1 cellular context compared by ENCODE assay signal in the genomic region with DNA sequence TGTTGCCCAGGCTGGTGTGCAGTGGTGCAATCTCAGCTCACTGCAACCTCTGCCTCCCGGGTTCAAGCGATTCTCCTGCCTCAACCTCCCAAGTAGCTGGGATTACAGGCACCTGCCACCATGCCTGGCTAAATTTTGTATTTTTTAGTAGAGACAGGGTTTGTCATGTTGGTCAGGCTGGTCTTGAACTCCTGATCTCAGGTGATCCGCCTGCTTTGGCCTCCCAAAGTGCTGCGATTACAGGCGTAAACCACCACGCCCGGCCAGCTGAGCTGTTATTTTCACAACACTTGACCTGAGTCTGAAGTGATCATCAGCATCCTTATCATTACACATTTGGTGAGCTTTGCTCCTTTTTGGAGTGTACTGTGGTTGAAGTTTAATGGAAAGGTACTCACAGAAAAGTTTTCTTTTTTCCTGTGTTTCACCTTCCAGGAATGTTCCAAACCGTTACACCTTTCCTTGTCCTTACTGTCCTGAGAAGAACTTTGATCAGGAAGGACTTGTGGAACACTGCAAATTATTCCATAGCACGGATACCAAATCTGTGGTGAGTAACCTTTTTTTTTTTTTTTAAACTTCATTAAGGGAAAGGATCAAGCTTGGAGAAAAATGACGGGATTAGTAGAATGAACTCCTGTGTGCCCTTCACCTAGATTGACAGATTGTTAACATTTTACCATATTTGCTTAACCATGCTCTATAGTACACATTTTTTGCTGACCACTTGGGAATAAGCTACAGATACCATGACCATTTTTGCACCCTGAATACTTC.
TF ChIP-seq lines count a peak whose summit lies in the region.

No MANE protein-coding gene starts in this region.

TF ChIP-seq in HepG2, 621 proteins besides CTCF, POLR2A, EP300 and RAD21 (continued from another document):
- TF ChIP-seq, protein P1, sequence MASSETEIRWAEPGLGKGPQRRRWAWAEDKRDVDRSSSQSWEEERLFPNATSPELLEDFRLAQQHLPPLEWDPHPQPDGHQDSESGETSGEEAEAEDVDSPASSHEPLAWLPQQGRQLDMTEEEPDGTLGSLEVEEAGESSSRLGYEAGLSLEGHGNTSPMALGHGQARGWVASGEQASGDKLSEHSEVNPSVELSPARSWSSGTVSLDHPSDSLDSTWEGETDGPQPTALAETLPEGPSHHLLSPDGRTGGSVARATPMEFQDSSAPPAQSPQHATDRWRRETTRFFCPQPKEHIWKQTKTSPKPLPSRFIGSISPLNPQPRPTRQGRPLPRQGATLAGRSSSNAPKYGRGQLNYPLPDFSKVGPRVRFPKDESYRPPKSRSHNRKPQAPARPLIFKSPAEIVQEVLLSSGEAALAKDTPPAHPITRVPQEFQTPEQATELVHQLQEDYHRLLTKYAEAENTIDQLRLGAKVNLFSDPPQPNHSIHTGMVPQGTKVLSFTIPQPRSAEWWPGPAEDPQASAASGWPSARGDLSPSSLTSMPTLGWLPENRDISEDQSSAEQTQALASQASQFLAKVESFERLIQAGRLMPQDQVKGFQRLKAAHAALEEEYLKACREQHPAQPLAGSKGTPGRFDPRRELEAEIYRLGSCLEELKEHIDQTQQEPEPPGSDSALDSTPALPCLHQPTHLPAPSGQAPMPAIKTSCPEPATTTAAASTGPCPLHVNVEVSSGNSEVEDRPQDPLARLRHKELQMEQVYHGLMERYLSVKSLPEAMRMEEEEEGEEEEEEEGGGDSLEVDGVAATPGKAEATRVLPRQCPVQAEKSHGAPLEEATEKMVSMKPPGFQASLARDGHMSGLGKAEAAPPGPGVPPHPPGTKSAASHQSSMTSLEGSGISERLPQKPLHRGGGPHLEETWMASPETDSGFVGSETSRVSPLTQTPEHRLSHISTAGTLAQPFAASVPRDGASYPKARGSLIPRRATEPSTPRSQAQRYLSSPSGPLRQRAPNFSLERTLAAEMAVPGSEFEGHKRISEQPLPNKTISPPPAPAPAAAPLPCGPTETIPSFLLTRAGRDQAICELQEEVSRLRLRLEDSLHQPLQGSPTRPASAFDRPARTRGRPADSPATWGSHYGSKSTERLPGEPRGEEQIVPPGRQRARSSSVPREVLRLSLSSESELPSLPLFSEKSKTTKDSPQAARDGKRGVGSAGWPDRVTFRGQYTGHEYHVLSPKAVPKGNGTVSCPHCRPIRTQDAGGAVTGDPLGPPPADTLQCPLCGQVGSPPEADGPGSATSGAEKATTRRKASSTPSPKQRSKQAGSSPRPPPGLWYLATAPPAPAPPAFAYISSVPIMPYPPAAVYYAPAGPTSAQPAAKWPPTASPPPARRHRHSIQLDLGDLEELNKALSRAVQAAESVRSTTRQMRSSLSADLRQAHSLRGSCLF (CRISPR knock-in tag; IDR thresholded peaks at IDR 0.05; ENCODE audit: borderline replicate concordance), result no peak
- TF ChIP-seq ZNF737 (CRISPR knock-in tag; IDR thresholded peaks at IDR 0.05; ENCODE audit: borderline replicate concordance) (no peak), U2AF2 (IDR thresholded peaks at IDR 0.05; ENCODE audit: low read depth, low read length) (no peak), ZNF432 (CRISPR knock-in tag; IDR thresholded peaks at IDR 0.05; ENCODE audit: borderline replicate concordance) (no peak), ZNF607 (CRISPR knock-in tag; IDR thresholded peaks at IDR 0.05; ENCODE audit: borderline replicate concordance) (peak; percentile 87; the same call in 1 of the 2 replicates), ZSCAN30 (CRISPR knock-in tag; IDR thresholded peaks at IDR 0.05) (no peak), SMC3 (IDR thresholded peaks at IDR 0.05; ENCODE audit: low read length) (no peak), KLF9 (CRISPR knock-in tag; IDR thresholded peaks at IDR 0.05; ENCODE audit: low read depth) (peak; percentile 57; the same call in 1 of the 2 replicates), ZNF446 (CRISPR knock-in tag; IDR thresholded peaks at IDR 0.05) (0 out of 2 replicates have a peak, but pooled peaks have one; percentile 33), CCAR2 (optimal IDR thresholded peaks at IDR 0.05; ENCODE audit: low read depth, low read length) (no peak), BRD4 (CRISPR knock-in tag; IDR thresholded peaks at IDR 0.05) (no peak), ZIK1 (CRISPR knock-in tag; IDR thresholded peaks at IDR 0.05; ENCODE audit: borderline replicate concordance, low read depth) (no peak), ZNF33B (CRISPR knock-in tag; IDR thresholded peaks at IDR 0.05) (no peak), NFIB (CRISPR knock-in tag; IDR thresholded peaks at IDR 0.05; ENCODE audit: borderline replicate concordance) (no peak), RBM22 (optimal IDR thresholded peaks at IDR 0.05; ENCODE audit: low read length) (no peak), ZNF101 (CRISPR knock-in tag; IDR thresholded peaks at IDR 0.05; ENCODE audit: borderline replicate concordance, low read depth) (no peak), PITX1 (CRISPR knock-in tag; IDR thresholded peaks at IDR 0.05) (peak; percentile 85), ELF4 (CRISPR knock-in tag; IDR thresholded peaks at IDR 0.05; ENCODE audit: borderline replicate concordance) (no peak), KLF13 (CRISPR knock-in tag; IDR thresholded peaks at IDR 0.05) (no peak), KDM4B (CRISPR knock-in tag; IDR thresholded peaks at IDR 0.05) (no peak), NR2F6 (IDR thresholded peaks at IDR 0.05) (peak; percentile 74), NR2F6 (CRISPR knock-in tag; IDR thresholded peaks at IDR 0.05) (peak; percentile 74), ERF (CRISPR knock-in tag; IDR thresholded peaks at IDR 0.05) (peak; percentile 15; the same call in 1 of the 2 replicates), CBFB (CRISPR knock-in tag; IDR thresholded peaks at IDR 0.05) (no peak)
- TF ChIP-seq, protein P2, sequence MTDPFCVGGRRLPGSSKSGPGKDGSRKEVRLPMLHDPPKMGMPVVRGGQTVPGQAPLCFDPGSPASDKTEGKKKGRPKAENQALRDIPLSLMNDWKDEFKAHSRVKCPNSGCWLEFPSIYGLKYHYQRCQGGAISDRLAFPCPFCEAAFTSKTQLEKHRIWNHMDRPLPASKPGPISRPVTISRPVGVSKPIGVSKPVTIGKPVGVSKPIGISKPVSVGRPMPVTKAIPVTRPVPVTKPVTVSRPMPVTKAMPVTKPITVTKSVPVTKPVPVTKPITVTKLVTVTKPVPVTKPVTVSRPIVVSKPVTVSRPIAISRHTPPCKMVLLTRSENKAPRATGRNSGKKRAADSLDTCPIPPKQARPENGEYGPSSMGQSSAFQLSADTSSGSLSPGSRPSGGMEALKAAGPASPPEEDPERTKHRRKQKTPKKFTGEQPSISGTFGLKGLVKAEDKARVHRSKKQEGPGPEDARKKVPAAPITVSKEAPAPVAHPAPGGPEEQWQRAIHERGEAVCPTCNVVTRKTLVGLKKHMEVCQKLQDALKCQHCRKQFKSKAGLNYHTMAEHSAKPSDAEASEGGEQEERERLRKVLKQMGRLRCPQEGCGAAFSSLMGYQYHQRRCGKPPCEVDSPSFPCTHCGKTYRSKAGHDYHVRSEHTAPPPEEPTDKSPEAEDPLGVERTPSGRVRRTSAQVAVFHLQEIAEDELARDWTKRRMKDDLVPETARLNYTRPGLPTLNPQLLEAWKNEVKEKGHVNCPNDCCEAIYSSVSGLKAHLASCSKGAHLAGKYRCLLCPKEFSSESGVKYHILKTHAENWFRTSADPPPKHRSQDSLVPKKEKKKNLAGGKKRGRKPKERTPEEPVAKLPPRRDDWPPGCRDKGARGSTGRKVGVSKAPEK (CRISPR knock-in tag; IDR thresholded peaks at IDR 0.05; ENCODE audit: borderline replicate concordance), result peak; percentile 61; the same call in 1 of the 2 replicates
- TF ChIP-seq, protein P3, sequence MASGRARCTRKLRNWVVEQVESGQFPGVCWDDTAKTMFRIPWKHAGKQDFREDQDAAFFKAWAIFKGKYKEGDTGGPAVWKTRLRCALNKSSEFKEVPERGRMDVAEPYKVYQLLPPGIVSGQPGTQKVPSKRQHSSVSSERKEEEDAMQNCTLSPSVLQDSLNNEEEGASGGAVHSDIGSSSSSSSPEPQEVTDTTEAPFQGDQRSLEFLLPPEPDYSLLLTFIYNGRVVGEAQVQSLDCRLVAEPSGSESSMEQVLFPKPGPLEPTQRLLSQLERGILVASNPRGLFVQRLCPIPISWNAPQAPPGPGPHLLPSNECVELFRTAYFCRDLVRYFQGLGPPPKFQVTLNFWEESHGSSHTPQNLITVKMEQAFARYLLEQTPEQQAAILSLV (CRISPR knock-in tag; IDR thresholded peaks at IDR 0.05; ENCODE audit: borderline replicate concordance), result no peak
- TF ChIP-seq, protein P4, sequence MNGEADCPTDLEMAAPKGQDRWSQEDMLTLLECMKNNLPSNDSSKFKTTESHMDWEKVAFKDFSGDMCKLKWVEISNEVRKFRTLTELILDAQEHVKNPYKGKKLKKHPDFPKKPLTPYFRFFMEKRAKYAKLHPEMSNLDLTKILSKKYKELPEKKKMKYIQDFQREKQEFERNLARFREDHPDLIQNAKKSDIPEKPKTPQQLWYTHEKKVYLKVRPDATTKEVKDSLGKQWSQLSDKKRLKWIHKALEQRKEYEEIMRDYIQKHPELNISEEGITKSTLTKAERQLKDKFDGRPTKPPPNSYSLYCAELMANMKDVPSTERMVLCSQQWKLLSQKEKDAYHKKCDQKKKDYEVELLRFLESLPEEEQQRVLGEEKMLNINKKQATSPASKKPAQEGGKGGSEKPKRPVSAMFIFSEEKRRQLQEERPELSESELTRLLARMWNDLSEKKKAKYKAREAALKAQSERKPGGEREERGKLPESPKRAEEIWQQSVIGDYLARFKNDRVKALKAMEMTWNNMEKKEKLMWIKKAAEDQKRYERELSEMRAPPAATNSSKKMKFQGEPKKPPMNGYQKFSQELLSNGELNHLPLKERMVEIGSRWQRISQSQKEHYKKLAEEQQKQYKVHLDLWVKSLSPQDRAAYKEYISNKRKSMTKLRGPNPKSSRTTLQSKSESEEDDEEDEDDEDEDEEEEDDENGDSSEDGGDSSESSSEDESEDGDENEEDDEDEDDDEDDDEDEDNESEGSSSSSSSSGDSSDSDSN (CRISPR knock-in tag; IDR thresholded peaks at IDR 0.05), result no peak; the same call in 1 of the 2 replicates
- TF ChIP-seq, protein P5, sequence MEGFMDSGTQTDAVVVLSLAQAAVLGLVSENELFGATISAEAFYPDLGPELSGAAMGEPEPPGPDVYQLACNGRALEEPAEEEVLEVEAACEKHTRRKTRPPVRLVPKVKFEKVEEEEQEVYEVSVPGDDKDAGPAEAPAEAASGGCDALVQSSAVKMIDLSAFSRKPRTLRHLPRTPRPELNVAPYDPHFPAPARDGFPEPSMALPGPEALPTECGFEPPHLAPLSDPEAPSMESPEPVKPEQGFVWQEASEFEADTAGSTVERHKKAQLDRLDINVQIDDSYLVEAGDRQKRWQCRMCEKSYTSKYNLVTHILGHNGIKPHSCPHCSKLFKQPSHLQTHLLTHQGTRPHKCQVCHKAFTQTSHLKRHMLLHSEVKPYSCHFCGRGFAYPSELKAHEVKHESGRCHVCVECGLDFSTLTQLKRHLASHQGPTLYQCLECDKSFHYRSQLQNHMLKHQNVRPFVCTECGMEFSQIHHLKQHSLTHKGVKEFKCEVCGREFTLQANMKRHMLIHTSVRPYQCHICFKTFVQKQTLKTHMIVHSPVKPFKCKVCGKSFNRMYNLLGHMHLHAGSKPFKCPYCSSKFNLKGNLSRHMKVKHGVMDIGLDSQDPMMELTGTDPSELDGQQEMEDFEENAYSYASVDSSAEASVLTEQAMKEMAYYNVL (CRISPR knock-in tag; IDR thresholded peaks at IDR 0.05; ENCODE audit: borderline replicate concordance), result peak; percentile 93
